Comparison of ENCODE assay signal across 19 cellular contexts in genomic region chrX:96379951-96380350, GRCh38.
DNase-seq lines count a peak whose midpoint lies in the region; ATAC-seq, FAIRE-seq and TF ChIP-seq lines count a peak whose summit lies in the region.
"Had no signal": no experiment of that assay in that cellular context is flagged by ENCODE, and none has a peak within 500 bp of the region (broad histone marks: within the 10 kb centered on the region; RNA-seq: fewer than 3 reads in every experiment).

No MANE protein-coding gene starts in this region.

- BruUV-seq in endothelial cell of umbilical vein (replicated peaks; lab: Mats Ljungman, UMichigan): no TSS peak

- no peak overlapping the region for H3K4me3 ChIP-seq in endothelial cell of umbilical vein (replicated peaks in 1 of 3; ENCODE audit: insufficient read depth in 1 of 3, low read depth in 1 of 3, low read length in 3 of 3)
- no peak overlapping the region for H3K4me3 ChIP-seq in kidney (ENCODE audit: low read length in 2 of 2)
- H3K4me3 ChIP-seq in GM23248: no peak overlapping the region

- H2AFZ ChIP-seq in endothelial cell of umbilical vein (ENCODE audit: low read depth, low read length): no peak overlapping the region
- no peak overlapping the region for H2AFZ ChIP-seq in GM23248

- no peaks in the 10 kb centered on the region for H3K9me3 ChIP-seq in endothelial cell of umbilical vein (replicated peaks; ENCODE audit: control insufficient read depth, insufficient read depth, low read length)
- H3K9me3 ChIP-seq in kidney (ENCODE audit: control insufficient read depth in 1 of 2, low read length in 2 of 2): no peaks in the 10 kb centered on the region
- no peaks in the 10 kb centered on the region for H3K9me3 ChIP-seq in GM23248 (ENCODE audit: low read depth)
- H3K9me3 ChIP-seq: BE2C had no signal

- no peaks in the 10 kb centered on the region for H3K9me2 ChIP-seq in GM23248 (ENCODE audit: insufficient read depth)

- H3K27me3 ChIP-seq in endothelial cell of umbilical vein (ENCODE audit: control insufficient read depth in 2 of 2, insufficient read depth in 2 of 2, low read length in 2 of 2) (no peaks in the 10 kb centered on the region), GM23248 (replicated peaks; ENCODE audit: insufficient read depth) (no peaks in the 10 kb centered on the region)
- H3K27me3 ChIP-seq: BE2C had no signal

- H3K79me2 ChIP-seq in endothelial cell of umbilical vein (ENCODE audit: control insufficient read depth, insufficient read depth, low read length): no peaks in the 10 kb centered on the region
- H3K79me2 ChIP-seq in GM23248 (ENCODE audit: insufficient read depth): no peaks in the 10 kb centered on the region

- TF ChIP-seq CTCF in endothelial cell of umbilical vein (IDR thresholded peaks at IDR 0.05; ENCODE audit: extremely low read depth in 1 of 2, insufficient read depth in 1 of 2, low read depth in 1 of 2, low read length in 2 of 2): no peak
- TF ChIP-seq CTCF in kidney (IDR thresholded peaks at IDR 0.05; ENCODE audit: borderline replicate concordance, extremely low read depth, insufficient read depth): no peak

- intact Hi-C loops in endothelial cell of umbilical vein (cut with micrococcal nuclease) (no loop called here), kidney (cut with DNase I) (no loop called here)

- H3K9ac ChIP-seq in endothelial cell of umbilical vein (replicated peaks; ENCODE audit: extremely low read depth, insufficient read depth, low read length) (no peak overlapping the region), kidney (ENCODE audit: low read length in 2 of 2) (no peak overlapping the region), GM23248 (no peak overlapping the region)

- no peak for ATAC-seq in GM21737 (IDR thresholded peaks at IDR 0.05; ENCODE audit: unreplicated experiment)
- ATAC-seq: CD8-positive, alpha-beta T cell; HCT116 had no signal

- WGBS in GM23248 (ENCODE audit: low coverage in 1 of 2, low lambda C conversion rate in 2 of 2, missing lambda C conversion rate in 2 of 2), 2 experiments: 8 to 24% methylated on average over 1 of the region's 1 CpG

- H3K9me1 ChIP-seq in endothelial cell of umbilical vein (replicated peaks; ENCODE audit: control insufficient read depth, extremely low read depth, insufficient read depth, low read length): no peaks in the 10 kb centered on the region

- dilution Hi-C loops in endothelial cell of umbilical vein (cut with MboI; ENCODE audit: extremely low pct_ligation_motif_present, low sequenced_read_pairs): no loop called here

- H4K20me1 ChIP-seq in endothelial cell of umbilical vein (replicated peaks; ENCODE audit: control insufficient read depth, extremely low read depth, insufficient read depth, low read length) (no peaks in the 10 kb centered on the region), GM23248 (ENCODE audit: insufficient read depth) (no peaks in the 10 kb centered on the region)

- H3K4me1 ChIP-seq in endothelial cell of umbilical vein (ENCODE audit: control insufficient read depth, extremely low read depth, insufficient read depth, low read length) (no peaks in the 10 kb centered on the region), kidney (ENCODE audit: control insufficient read depth in 1 of 2, insufficient read depth in 1 of 2, low read depth in 1 of 2, low read length in 2 of 2) (no peaks in the 10 kb centered on the region), GM23248 (ENCODE audit: insufficient read depth) (no peaks in the 10 kb centered on the region)
- H3K4me1 ChIP-seq: BE2C had no signal

- no peak for TF ChIP-seq POLR2A in endothelial cell of umbilical vein (IDR thresholded peaks at IDR 0.05; ENCODE audit: low read depth, low read length)

- CTCF ChIA-PET in endothelial cell of umbilical vein (lab: Charles Lee): interaction anchor here (1.1 to 1.5 kb wide), 2 partner anchors 11 to 35 kb away, joined by 3 to 4 read pairs; no protein-coding TSS in a partner anchor

- H3K27ac ChIP-seq in endothelial cell of umbilical vein (ENCODE audit: insufficient read depth, low read depth, low read length) (no peak overlapping the region), kidney (ENCODE audit: low read depth in 2 of 2, low read length in 2 of 2) (no peak overlapping the region), GM23248 (no peak overlapping the region)
- H3K27ac ChIP-seq: C4-2B, HL-60 had no signal

- in situ Hi-C loops in GM23248 (cut with MboI): no loop called here

- H3F3A ChIP-seq in GM23248 (ENCODE audit: insufficient read depth): no peaks in the 10 kb centered on the region

- POLR2A ChIA-PET in endothelial cell of umbilical vein (lab: Charles Lee): no interaction called here

- DNase-seq in DMS 273 treated with DMSO at 0.1 percent for 48 hours (lab: John Stamatoyannopoulos, UW) (peak; percentile 46), NCI-H446 treated with DMSO at 0.1 percent for 48 hours (lab: John Stamatoyannopoulos, UW) (peak; percentile 51), endothelial cell of umbilical vein (ENCODE audit: low read depth, low spot score) (peak; percentile 55), kidney (no peak), NCI-H2107 treated with DMSO at 0.1 percent for 48 hours (lab: John Stamatoyannopoulos, UW; ENCODE audit: unreplicated experiment) (no peak), GM23248 (no peak)
- no peak for DNase-seq in central memory CD4-positive, alpha-beta T cell
- DNase-seq: BE2C; CD8-positive, alpha-beta T cell; COR-L47; DMS53; GF-D8 had no signal

- H3K36me3 ChIP-seq in endothelial cell of umbilical vein (ENCODE audit: control insufficient read depth in 2 of 2, extremely low read depth in 1 of 2, insufficient read depth in 2 of 2, low read length in 2 of 2) (no peaks in the 10 kb centered on the region), kidney (ENCODE audit: control insufficient read depth in 1 of 2, insufficient read depth in 2 of 2, low read length in 2 of 2) (no peaks in the 10 kb centered on the region), GM23248 (ENCODE audit: low read depth) (no peaks in the 10 kb centered on the region)
- H3K36me3 ChIP-seq: BE2C had no signal

- FAIRE-seq in endothelial cell of umbilical vein (lab: Jason Lieb, UNC): peak; percentile 66
- FAIRE-seq in kidney (lab: Jason Lieb, UNC): peak; percentile 30
- FAIRE-seq: A204.1, D721Med, H54 had no signal

- H3K4me2 ChIP-seq in endothelial cell of umbilical vein (ENCODE audit: insufficient read depth, low read length): no peak overlapping the region
- no peak overlapping the region for H3K4me2 ChIP-seq in GM23248 (ENCODE audit: unreplicated experiment)

TF ChIP-seq in endothelial cell of umbilical vein, 7 proteins besides CTCF, POLR2A, EP300 and RAD21:
- TF ChIP-seq FOS (IDR thresholded peaks at IDR 0.05; ENCODE audit: borderline replicate concordance, insufficient read depth, low read length): no peak
- no peak for TF ChIP-seq EZH2 (IDR thresholded peaks at IDR 0.05; ENCODE audit: borderline replicate concordance, low read depth, low read length, severe bottlenecking)
- no peak for TF ChIP-seq POLR2AphosphoS5 (IDR thresholded peaks at IDR 0.05; ENCODE audit: insufficient read depth, low read depth, low read length)
TF ChIP-seq in endothelial cell of umbilical vein: peak in this region for 0.

Comparison
In these comparisons a context has a peak if more than half of its experiments do, and no peak if none do; other contexts are left out.
1. DNase-seq: peak in DMS 273 treated with DMSO at 0.1 percent for 48 hours (single experiment), NCI-H446 treated with DMSO at 0.1 percent for 48 hours (single experiment) and endothelial cell of umbilical vein (single experiment); none in kidney (single experiment), NCI-H2107 treated with DMSO at 0.1 percent for 48 hours (single experiment), central memory CD4-positive, alpha-beta T cell (single experiment) and GM23248 (single experiment).